21 cellular contexts compared by ENCODE assay signal in the genomic region with DNA sequence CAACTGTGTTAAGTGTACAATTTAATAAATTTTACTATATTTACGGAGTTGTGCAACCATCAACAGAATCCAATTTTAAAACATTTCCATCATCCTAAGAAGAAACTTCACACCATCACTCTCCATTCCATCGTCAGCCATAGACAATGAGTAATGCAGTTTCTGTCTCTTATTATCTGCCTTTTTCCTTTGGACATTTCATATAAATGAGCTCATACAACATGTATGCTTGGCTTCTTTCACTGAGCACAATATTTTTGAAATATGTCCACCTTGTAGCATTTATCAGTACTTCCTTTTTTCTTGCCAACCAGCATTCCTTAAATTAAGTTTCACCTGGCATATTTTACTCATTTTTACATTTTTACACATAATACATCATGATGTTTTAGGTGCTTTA.
"Had no signal": no experiment of that assay in that cellular context is flagged by ENCODE, and none has a peak within 500 bp of the region (broad histone marks: within the 10 kb centered on the region; RNA-seq: fewer than 3 reads in every experiment).

No MANE protein-coding gene starts in this region.

- H3K36me3 Mint-ChIP-seq: activated naive CD4-positive, alpha-beta T cell treated with anti-CD3 and anti-CD28 coated beads, Interleukin-2, amount 50 U/mL, for 24 hours; natural killer cell treated with Interleukin-12 subunit alpha and Interleukin-12 subunit beta and Interleukin-15 and Interleukin-18, amount 100 ng/mL, for 72 hours; stimulated activated memory B cell treated with anti-CD40 and anti-IgM and Interleukin-4, amounts not matched to agents 10 μg/mL and 1 μg/mL and 100 μg/mL, for 72 hours had no signal

- ATAC-seq: activated CD4-positive, CD25-positive, alpha-beta regulatory T cell treated with anti-CD3 and anti-CD28 coated beads, Interleukin-2, amount 50 U/mL, for 24 hours; activated T-cell treated with anti-CD3 and anti-CD28 coated beads, Interleukin-2, amount 50 U/mL, for 72 hours; body of pancreas; esophagus mucosa; left colon; lower lobe of right lung; natural killer cell treated with Interleukin-12 subunit alpha and Interleukin-12 subunit beta and Interleukin-15 and Interleukin-18, amount 100 ng/mL, for 72 hours; sciatic nerve; stimulated activated memory B cell treated with anti-CD40 and anti-IgM and Interleukin-4, amounts not matched to agents 10 μg/mL and 1 μg/mL and 100 μg/mL, for 72 hours; upper lobe of right lung had no signal

- H3K4me3 Mint-ChIP-seq: activated naive CD4-positive, alpha-beta T cell treated with anti-CD3 and anti-CD28 coated beads, Interleukin-2, amount 50 U/mL, for 24 hours; activated T-cell treated with anti-CD3 and anti-CD28 coated beads, Interleukin-2, amount 50 U/mL, for 72 hours; natural killer cell treated with Interleukin-12 subunit alpha and Interleukin-12 subunit beta and Interleukin-15 and Interleukin-18, amount 100 ng/mL, for 72 hours; stimulated activated memory B cell treated with anti-CD40 and anti-IgM and Interleukin-4, amounts not matched to agents 10 μg/mL and 1 μg/mL and 100 μg/mL, for 72 hours; T-helper 1 cell treated with Interleukin-12 subunit alpha and Interleukin-12 subunit beta and Interleukin-4 antibody, amounts not matched to agents 30 μg/mL and 1 μg/mL, for 36 hours had no signal

- FAIRE-seq: islet of Langerhans had no signal

- H3K9me3 ChIP-seq: adrenal gland, body of pancreas, lower lobe of right lung, neutrophil, spleen, testis, upper lobe of right lung had no signal

- H3K27me3 Mint-ChIP-seq: activated naive CD4-positive, alpha-beta T cell treated with anti-CD3 and anti-CD28 coated beads, Interleukin-2, amount 50 U/mL, for 24 hours; natural killer cell treated with Interleukin-12 subunit alpha and Interleukin-12 subunit beta and Interleukin-15 and Interleukin-18, amount 100 ng/mL, for 72 hours; stimulated activated memory B cell treated with anti-CD40 and anti-IgM and Interleukin-4, amounts not matched to agents 10 μg/mL and 1 μg/mL and 100 μg/mL, for 72 hours had no signal

- H3K36me3 ChIP-seq: adrenal gland, lower lobe of right lung, neutrophil, spleen, upper lobe of right lung had no signal

- H3K4me1 Mint-ChIP-seq: activated naive CD4-positive, alpha-beta T cell treated with anti-CD3 and anti-CD28 coated beads, Interleukin-2, amount 50 U/mL, for 24 hours; stimulated activated memory B cell treated with anti-CD40 and anti-IgM and Interleukin-4, amounts not matched to agents 10 μg/mL and 1 μg/mL and 100 μg/mL, for 72 hours had no signal

- H3K27ac ChIP-seq: adrenal gland, body of pancreas, lower lobe of right lung, neutrophil, spleen, testis, upper lobe of right lung had no signal

- H3K9me3 Mint-ChIP-seq: activated naive CD4-positive, alpha-beta T cell treated with anti-CD3 and anti-CD28 coated beads, Interleukin-2, amount 50 U/mL, for 24 hours; activated T-cell treated with anti-CD3 and anti-CD28 coated beads, Interleukin-2, amount 50 U/mL, for 72 hours; natural killer cell treated with Interleukin-12 subunit alpha and Interleukin-12 subunit beta and Interleukin-15 and Interleukin-18, amount 100 ng/mL, for 72 hours; stimulated activated memory B cell treated with anti-CD40 and anti-IgM and Interleukin-4, amounts not matched to agents 10 μg/mL and 1 μg/mL and 100 μg/mL, for 72 hours; T-helper 1 cell treated with Interleukin-12 subunit alpha and Interleukin-12 subunit beta and Interleukin-4 antibody, amounts not matched to agents 30 μg/mL and 1 μg/mL, for 36 hours had no signal

- H3K27me3 ChIP-seq: adrenal gland, body of pancreas, neutrophil, spleen, testis, upper lobe of right lung had no signal

- DNase-seq: activated CD4-positive, alpha-beta T cell treated with anti-CD3 and anti-CD28 coated beads, Interleukin-2, amount 50 U/mL, for 4 hours; activated gamma-delta T cell; activated T-cell treated with anti-CD3 and anti-CD28 coated beads, Interleukin-2, amount 50 U/mL, for 72 hours; adrenal gland; body of pancreas; effector CD4-positive, alpha-beta T cell; left colon; lower lobe of right lung; spleen; stimulated activated CD4-positive, alpha-beta T cell treated with anti-CD3 and anti-CD28 coated beads, Interleukin-4, amount 100 ng/mL, for 4 hours; testis; upper lobe of right lung had no signal

- H3K4me1 ChIP-seq: adrenal gland, body of pancreas, lower lobe of right lung, spleen, testis, upper lobe of right lung had no signal

- H3K4me3 ChIP-seq: adrenal gland, body of pancreas, lower lobe of right lung, spleen, testis, upper lobe of right lung had no signal

- H3K27ac Mint-ChIP-seq: activated naive CD4-positive, alpha-beta T cell treated with anti-CD3 and anti-CD28 coated beads, Interleukin-2, amount 50 U/mL, for 24 hours; activated T-cell treated with anti-CD3 and anti-CD28 coated beads, Interleukin-2, amount 50 U/mL, for 72 hours; natural killer cell treated with Interleukin-12 subunit alpha and Interleukin-12 subunit beta and Interleukin-15 and Interleukin-18, amount 100 ng/mL, for 72 hours; stimulated activated memory B cell treated with anti-CD40 and anti-IgM and Interleukin-4, amounts not matched to agents 10 μg/mL and 1 μg/mL and 100 μg/mL, for 72 hours; T-helper 1 cell treated with Interleukin-12 subunit alpha and Interleukin-12 subunit beta and Interleukin-4 antibody, amounts not matched to agents 30 μg/mL and 1 μg/mL, for 36 hours had no signal
